Comparison of ENCODE assay signal across 1 cellular context in the genomic region with DNA sequence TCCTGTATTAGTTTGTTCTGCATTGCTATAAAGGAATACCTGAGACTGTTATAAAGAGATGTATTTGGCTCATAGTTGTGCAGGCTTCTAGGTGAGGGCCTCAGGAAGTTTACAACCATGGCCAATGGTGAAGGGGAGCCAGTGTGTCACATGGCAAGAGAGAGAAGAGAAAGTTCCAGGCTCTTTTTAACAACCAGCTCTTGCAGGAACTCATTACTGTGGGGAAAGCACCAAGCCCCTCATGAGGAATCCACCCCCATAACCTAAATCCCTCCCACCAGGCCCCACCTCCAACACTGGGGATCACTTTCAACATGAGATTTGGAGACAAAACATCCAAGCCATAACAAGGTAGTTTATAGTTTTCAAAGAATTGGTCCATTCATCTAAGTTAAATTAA.
TF ChIP-seq lines count a peak whose summit lies in the region.

No MANE protein-coding gene starts in this region.

TF ChIP-seq in HepG2, 621 proteins besides CTCF, POLR2A, EP300 and RAD21:
- no peak for TF ChIP-seq ZNF343 (CRISPR knock-in tag; IDR thresholded peaks at IDR 0.05)
